ENCODE assay signal across 14 cellular contexts in genomic region chr5:37553720-37554402, GRCh38.
A peak's percentile ranks its signal among the peaks of the same experiment; 100 is the strongest.
DNase-seq lines count a peak whose midpoint lies in the region; ATAC-seq and TF ChIP-seq lines count a peak whose summit lies in the region.
"Had no signal": no experiment of that assay in that cellular context is flagged by ENCODE, and none has a peak within 500 bp of the region (broad histone marks: within the 10 kb centered on the region; RNA-seq: fewer than 3 reads in every experiment).

No MANE protein-coding gene starts in this region.

- TF ChIP-seq CTCF in fibroblast of mammary gland (conservative IDR thresholded peaks at IDR 0.05; ENCODE audit: control insufficient read depth, insufficient read depth, low read depth, low read length) (no peak), GM10266 (IDR thresholded peaks at IDR 0.05; ENCODE audit: control insufficient read depth, insufficient read depth, low read depth, missing control alignments) (no peak)

- H3K9ac ChIP-seq in SK-N-MC (ENCODE audit: insufficient read length), result peak overlapping the region; percentile 60
- H3K9ac ChIP-seq: parathyroid adenoma had no signal

- ATAC-seq in GM18498 (IDR thresholded peaks at IDR 0.05; ENCODE audit: unreplicated experiment), result no peak
- ATAC-seq: activated CD8-positive, alpha-beta T cell treated with anti-CD3 and anti-CD28 coated beads, Interleukin-2, amount 10 ng/mL, durations not matched to agents 7 days and 5 days had no signal

- no peaks in the 10 kb centered on the region for H3K9me3 ChIP-seq in SK-N-MC (ENCODE audit: low read depth, low read length)
- H3K9me3 ChIP-seq: HAP-1, lower lobe of right lung had no signal

- H3K27ac ChIP-seq in SK-N-MC, result peak overlapping the region; percentile 99
- H3K27ac ChIP-seq: lower lobe of right lung, parathyroid adenoma had no signal

- H3K36me3 ChIP-seq in SK-N-MC (ENCODE audit: insufficient read depth, low read length), result no peaks in the 10 kb centered on the region; the same call in 1 of the 2 replicates
- H3K36me3 ChIP-seq: HAP-1, lower lobe of right lung had no signal

- peak overlapping the region; percentile 73 for H3K4me3 ChIP-seq in SK-N-MC
- H3K4me3 ChIP-seq in fibroblast of mammary gland (ENCODE audit: control insufficient read depth, low read depth, low read length), result no peak overlapping the region
- no peak overlapping the region for H3K4me3 ChIP-seq in skeletal muscle cell (ENCODE audit: low read depth, low read length)
- H3K4me3 ChIP-seq: HAP-1, lower lobe of right lung had no signal

- DNase-seq in HCEC 1CT (peak; percentile 33), SK-N-MC (ENCODE audit: low read depth, low spot score) (no peak), fibroblast of mammary gland (ENCODE audit: low read depth) (peak; percentile 74), skeletal muscle cell (ENCODE audit: low read depth) (peak; percentile 71), GM10266 (ENCODE audit: extremely low spot score) (no peak), activated T-cell treated with anti-CD3 and anti-CD28 coated beads for 4 hours (no peak)
- DNase-seq: activated CD8-positive, alpha-beta T cell treated with anti-CD3 and anti-CD28 coated beads, Interleukin-2, amount 10 ng/mL, durations not matched to agents 7 days and 5 days; activated naive CD4-positive, alpha-beta T cell treated with anti-CD3 and anti-CD28 coated beads, Interleukin-2, amount 50 U/mL, for 16 hours; head of caudate nucleus; lower lobe of right lung; T-helper 2 cell had no signal

Comparison
In these comparisons a context has a peak if more than half of its experiments do, and no peak if none do; other contexts are left out.
1. DNase-seq: peak in HCEC 1CT (single experiment), fibroblast of mammary gland (single experiment) and skeletal muscle cell (single experiment); none in SK-N-MC (single experiment), GM10266 (single experiment) and activated T-cell treated with anti-CD3 and anti-CD28 coated beads for 4 hours (single experiment).